Comparison of ENCODE assay signal across 9 cellular contexts in genomic region chr1:152110860-152111514, GRCh38. TPM values are rescaled to one million over a fixed set of nuclear protein-coding genes. Genes with fewer than 3 reads are reported as not detected.
DNase-seq lines count a peak whose midpoint lies in the region; ATAC-seq and TF ChIP-seq lines count a peak whose summit lies in the region.
"Had no signal": no experiment of that assay in that cellular context is flagged by ENCODE, and none has a peak within 500 bp of the region (broad histone marks: within the 10 kb centered on the region; RNA-seq: fewer than 3 reads in every experiment).

No MANE protein-coding gene starts in this region.

- H3K9ac ChIP-seq in trophoblast cell (ENCODE audit: low read length) = no peak overlapping the region

- no peak overlapping the region for H4K8ac ChIP-seq in trophoblast cell (ENCODE audit: low read depth, low read length)

- H4K91ac ChIP-seq in trophoblast cell (ENCODE audit: low read depth, low read length) = no peak overlapping the region

- H3K27ac ChIP-seq in gastroesophageal sphincter (no peak overlapping the region), trophoblast cell (ENCODE audit: low read depth, low read length) (no peak overlapping the region)

- no peak for TF ChIP-seq EP300 in gastroesophageal sphincter (IDR thresholded peaks at IDR 0.05)

- ATAC-seq in gastroesophageal sphincter = no peak
- no peak for ATAC-seq in HG02798 (IDR thresholded peaks at IDR 0.05; ENCODE audit: poor library complexity, unreplicated experiment)
- no peak for ATAC-seq in HG02970 (IDR thresholded peaks at IDR 0.05; ENCODE audit: low FRiP score, unreplicated experiment)

- no peak overlapping the region for H3K18ac ChIP-seq in trophoblast cell (ENCODE audit: low read length)

- no peak for TF ChIP-seq POLR2A in gastroesophageal sphincter (IDR thresholded peaks at IDR 0.05)

- no peaks in the 10 kb centered on the region for H3K79me1 ChIP-seq in trophoblast cell (ENCODE audit: low read length)

- no peak overlapping the region for H2BK12ac ChIP-seq in trophoblast cell (ENCODE audit: low read length)

- DNase-seq in Daoy (ENCODE audit: low read depth) (peak; percentile 78), LHCN-M2 (ENCODE audit: low read depth) (peak; percentile 48), trophoblast cell (peak; percentile 31 to 52), amniotic stem cell (lab: John Stamatoyannopoulos, UW) (no peak)
- DNase-seq in activated CD4-positive, alpha-beta T cell treated with anti-CD3 and anti-CD28 coated beads, Interleukin-2, amount 50 U/mL, for 48 hours = peak; percentile 45 to 48

- TF ChIP-seq CTCF in gastroesophageal sphincter (IDR thresholded peaks at IDR 0.05) = no peak

- no peak overlapping the region for H2BK5ac ChIP-seq in trophoblast cell (ENCODE audit: low read depth, low read length, poor library complexity)

- 2 to 3% methylated on average over 48 to 58 of the region's 60 CpGs for WGBS in gastroesophageal sphincter (ENCODE audit: low coverage in 1 of 2), 2 donors
- no CpG with 5 or more reads among the region's 60 CpGs for WGBS in trophoblast cell (ENCODE audit: extremely low coverage, insufficient coverage, insufficient read length)

- H3K23ac ChIP-seq in trophoblast cell (ENCODE audit: low read length) = no peak overlapping the region

- H3K9me3 ChIP-seq in gastroesophageal sphincter (peaks cover 0 to 23% (median 0%) of the 10 kb centered on the region in 3 donors), trophoblast cell (ENCODE audit: insufficient read depth, low read depth, low read length) (peaks cover 45% of the 10 kb centered on the region)

- no peak overlapping the region for H2BK120ac ChIP-seq in trophoblast cell (ENCODE audit: insufficient read depth, low read length, poor library complexity)

- H3K36me3 ChIP-seq in gastroesophageal sphincter (no peaks in the 10 kb centered on the region), trophoblast cell (ENCODE audit: control insufficient read depth in 1 of 2, insufficient read depth in 2 of 2, low read length in 2 of 2) (no peaks in the 10 kb centered on the region)

- peak overlapping the region; percentile 30 for H3K4me2 ChIP-seq in trophoblast cell (ENCODE audit: low read length)

- H3K27me3 ChIP-seq in gastroesophageal sphincter = peaks cover 100% of the 10 kb centered on the region
- peaks cover 66% of the 10 kb centered on the region for H3K27me3 ChIP-seq in trophoblast cell (ENCODE audit: insufficient read depth, low read length)

- peak overlapping the region; percentile 37 for H2AFZ ChIP-seq in trophoblast cell (ENCODE audit: insufficient read depth, low read length, poor library complexity)

- no peak overlapping the region for H2AK5ac ChIP-seq in trophoblast cell (ENCODE audit: low read length)

- H4K12ac ChIP-seq in trophoblast cell (ENCODE audit: low read depth, low read length) = no peak overlapping the region

- no peak overlapping the region for H3K4ac ChIP-seq in trophoblast cell (ENCODE audit: low read depth, low read length)

- H3K79me2 ChIP-seq in trophoblast cell (ENCODE audit: control insufficient read depth, insufficient read depth, low read length, poor library complexity) = no peaks in the 10 kb centered on the region

- H3K4me1 ChIP-seq in gastroesophageal sphincter (peaks cover 0 to 55% (median 28%) of the 10 kb centered on the region in 3 donors), trophoblast cell (ENCODE audit: control insufficient read depth in 1 of 2, insufficient read depth in 2 of 2, low read length in 2 of 2) (peaks cover 8 to 15% of the 10 kb centered on the region in 2 experiments)

- no peak overlapping the region for H3K14ac ChIP-seq in trophoblast cell (ENCODE audit: low read length)

- H3K4me3 ChIP-seq in gastroesophageal sphincter (peak overlapping the region; percentile 15 to 54), trophoblast cell (ENCODE audit: low read depth, low read length) (no peak overlapping the region)

RNA-seq across cellular contexts. Expression of gene TCHH, which starts 4.3 kb away (rescaled TPM):
- 0.29 TPM in 1 of 2 replicates, not detected in the other for total RNA-seq in Daoy (2014; rRNA removed; shearing (Covaris generic))
- total RNA-seq in LHCN-M2 (2014; rRNA removed) (0.06 TPM in 1 of 2 replicates, not detected in the other), gastroesophageal sphincter (under 1 TPM; 0.05 to 0.54 (median 0.17) TPM)
- 0.07 TPM for polyA plus RNA-seq in LHCN-M2 (2012)
- 0.07 TPM in 2 replicates for polyA plus RNA-seq in trophoblast cell (2013)

RNA-seq across cellular contexts. Expression of gene TCHHL1, which starts 22.1 kb away (rescaled TPM):
- total RNA-seq in Daoy (2014; rRNA removed; shearing (Covaris generic)) = not detected in 2 replicates
- total RNA-seq in LHCN-M2 (2014; rRNA removed) (not detected in 2 replicates), gastroesophageal sphincter (not detected)
- not detected for polyA plus RNA-seq in LHCN-M2 (2012)
- 0.10 and 0.11 TPM in 2 replicates for polyA plus RNA-seq in trophoblast cell (2013)
- total RNA-seq: T-helper 2 cell treated with Interferon-gamma antibody and Interleukin-4, amounts not matched to agents 100 ng/mL and 5 ng/mL, for 36 hours had no signal

RNA-seq across cellular contexts. Expression of gene RPTN, which starts 48.0 kb away (rescaled TPM):
- total RNA-seq in Daoy (2014; rRNA removed; shearing (Covaris generic)) = not detected in 2 replicates
- total RNA-seq in LHCN-M2 (2014; rRNA removed) (not detected in 2 replicates), gastroesophageal sphincter (not detected)
- polyA plus RNA-seq in LHCN-M2 (2012) = 0.01 TPM
- polyA plus RNA-seq in trophoblast cell (2013) = not detected in 2 replicates
- total RNA-seq: T-helper 2 cell treated with Interferon-gamma antibody and Interleukin-4, amounts not matched to agents 100 ng/mL and 5 ng/mL, for 36 hours had no signal
